ENCODE assay signal across 24 cellular contexts in genomic region chrX:134971926-134972325, GRCh38. TPM values are rescaled to one million over a fixed set of nuclear protein-coding genes. Genes with fewer than 3 reads are reported as not detected.
DNase-seq lines count a peak whose midpoint lies in the region; ATAC-seq and TF ChIP-seq lines count a peak whose summit lies in the region.
"Had no signal": no experiment of that assay in that cellular context is flagged by ENCODE, and none has a peak within 500 bp of the region (broad histone marks: within the 10 kb centered on the region; RNA-seq: fewer than 3 reads in every experiment).

No MANE protein-coding gene starts in this region.

- H3K4me1 Mint-ChIP-seq in MCF 10A (ENCODE audit: insufficient read depth, unreplicated experiment), result no peaks in the 10 kb centered on the region
- H3K4me1 Mint-ChIP-seq: CD8-positive, alpha-beta memory T cell had no signal

- H3K79me2 ChIP-seq in mammary epithelial cell (ENCODE audit: insufficient read depth, low read length), result no peaks in the 10 kb centered on the region

- dilution Hi-C loops in mammary epithelial cell (cut with HindIII; ENCODE audit: low sequenced_read_pairs), result no loop called here

- H3K4me2 ChIP-seq in mammary epithelial cell (ENCODE audit: insufficient read depth, low read depth, low read length), result no peak overlapping the region

- H3K36me3 ChIP-seq in mammary epithelial cell (ENCODE audit: insufficient read depth, low read length), result no peaks in the 10 kb centered on the region
- H3K36me3 ChIP-seq: MG63 had no signal

- H3K9ac ChIP-seq in mammary epithelial cell (ENCODE audit: insufficient read depth, low read length), result no peak overlapping the region

- in situ Hi-C loops in mammary epithelial cell (cut with MboI; ENCODE audit: low sequenced_read_pairs in 2 of 2), result no loop called here

- no peaks in the 10 kb centered on the region for H3K36me3 Mint-ChIP-seq in MCF 10A (ENCODE audit: insufficient read depth, unreplicated experiment)
- H3K36me3 Mint-ChIP-seq: CD8-positive, alpha-beta memory T cell had no signal

- POLR2A ChIA-PET in MCF 10A (lab: Yijun Ruan, JAX), result no interaction called here

- H3K4me1 ChIP-seq in mammary epithelial cell (ENCODE audit: insufficient read depth, low read length), result peaks cover 7% of the 10 kb centered on the region

- H3K4me3 Mint-ChIP-seq in MCF 10A (ENCODE audit: unreplicated experiment), result no peak overlapping the region
- H3K4me3 Mint-ChIP-seq: CD8-positive, alpha-beta memory T cell had no signal

- CTCF ChIA-PET in mammary epithelial cell (lab: Charles Lee; ENCODE audit: low non-redundant PET), result interaction anchor here (0.5 kb wide), 1 partner anchor 50 kb away, joined by 4 read pairs; the partner anchor contains the start of gene RTL8B
- CTCF ChIA-PET in MCF 10A (lab: Yijun Ruan, JAX), result interaction anchor here (1.2 kb wide), 1 partner anchor 17 kb away, joined by 4 read pairs; no protein-coding TSS in a partner anchor

- no peaks in the 10 kb centered on the region for H3K27me3 ChIP-seq in mammary epithelial cell (ENCODE audit: insufficient read depth, low read length)
- H3K27me3 ChIP-seq: MG63 had no signal

- H4K20me1 ChIP-seq in mammary epithelial cell (ENCODE audit: insufficient read depth, low read length), result no peaks in the 10 kb centered on the region

- no peak for ATAC-seq in HG03095 (IDR thresholded peaks at IDR 0.05; ENCODE audit: unreplicated experiment)
- no peak for ATAC-seq in HG03097 (IDR thresholded peaks at IDR 0.05; ENCODE audit: low FRiP score, unreplicated experiment)
- ATAC-seq: HCT116 had no signal

- no peak overlapping the region for H3K27ac Mint-ChIP-seq in MCF 10A (ENCODE audit: low read depth, unreplicated experiment)
- H3K27ac Mint-ChIP-seq: CD8-positive, alpha-beta memory T cell had no signal

- H3K27ac ChIP-seq in mammary epithelial cell (ENCODE audit: insufficient read depth, low read depth, low read length), result no peak overlapping the region
- H3K27ac ChIP-seq: 22Rv1, C4-2B, SK-N-MC had no signal

- H2AFZ ChIP-seq in mammary epithelial cell (ENCODE audit: low read depth, low read length), result peak overlapping the region; percentile 42

- DNase-seq in mammary epithelial cell (peak; percentile 74), MCF 10A (ENCODE audit: unreplicated experiment) (no peak), astrocyte of the hippocampus (ENCODE audit: low read depth, low spot score) (peak; percentile 29), fibroblast of mammary gland (ENCODE audit: low read depth) (peak; percentile 24), SW 1271 (lab: John Stamatoyannopoulos, UW) (no peak), posterior vena cava (ENCODE audit: low spot score) (no peak)
- DNase-seq: ACHN; Calu3; CD8-positive, alpha-beta memory T cell; DMS153; Karpas-422; MG63; NCI-H1417; NCI-H187; NCI-H446; NCI-H526; OCI-M1; SHP77 had no signal

- TF ChIP-seq CTCF in mammary epithelial cell (conservative IDR thresholded peaks at IDR 0.05 in 1 of 2, IDR thresholded peaks at IDR 0.05 in 1 of 2; ENCODE audit: extremely low read depth in 1 of 2, insufficient read depth in 1 of 2, low read depth in 1 of 2, low read length in 2 of 2) (no peak), MCF 10A (IDR thresholded peaks at IDR 0.05; ENCODE audit: unreplicated experiment) (no peak), fibroblast of mammary gland (conservative IDR thresholded peaks at IDR 0.05; ENCODE audit: control insufficient read depth, insufficient read depth, low read depth, low read length) (no peak)

- intact Hi-C loops in mammary epithelial cell (cut with micrococcal nuclease), result no loop called here
- intact Hi-C loops in MCF 10A (cut with micrococcal nuclease), result no loop called here
- intact Hi-C loops in posterior vena cava (cut with DNase I), result no loop called here

- H3K4me3 ChIP-seq in mammary epithelial cell (replicated peaks in 1 of 3; ENCODE audit: insufficient read depth in 1 of 3, low read depth in 2 of 3, low read length in 3 of 3) (no peak overlapping the region), fibroblast of mammary gland (ENCODE audit: control insufficient read depth, low read depth, low read length) (no peak overlapping the region)
- H3K4me3 ChIP-seq: MG63, SK-N-MC had no signal

- 19% methylated on average over 3 of the region's 3 CpGs for WGBS in mammary epithelial cell (ENCODE audit: low coverage, missing lambda C conversion rate)

- no peaks in the 10 kb centered on the region for H3K9me3 Mint-ChIP-seq in MCF 10A (ENCODE audit: unreplicated experiment)
- H3K9me3 Mint-ChIP-seq: CD8-positive, alpha-beta memory T cell had no signal

- H3K9me3 ChIP-seq in mammary epithelial cell (replicated peaks; ENCODE audit: insufficient read depth, low read length), result no peaks in the 10 kb centered on the region
- H3K9me3 ChIP-seq: MG63 had no signal

- peaks cover 65% of the 10 kb centered on the region for H3K27me3 Mint-ChIP-seq in MCF 10A (ENCODE audit: insufficient read depth, unreplicated experiment)

- BruUV-seq in mammary epithelial cell (replicated peaks; lab: Mats Ljungman, UMichigan) (no TSS peak), MCF 10A (replicated peaks; lab: Mats Ljungman, UMichigan) (no TSS peak)

RNA-seq across cellular contexts. Expression of gene SMIM10, which starts 18.9 kb away (rescaled TPM):
- total RNA-seq in mammary epithelial cell, result under 1 TPM in 1 of 2 donors, not detected in 1; 0.17 TPM
- polyA plus RNA-seq in mammary epithelial cell, result 0.20 TPM
- not detected for polyA minus RNA-seq in mammary epithelial cell
- total RNA-seq in MCF 10A (2022), result not detected in 2 replicates
- 10 to 100 TPM; 17.0 to 20.0 TPM for total RNA-seq in posterior vena cava

RNA-seq across cellular contexts. Expression of gene RTL8B, which starts 50.4 kb away (rescaled TPM):
- total RNA-seq in mammary epithelial cell (1 to 10 TPM; 4.0 to 5.7 TPM), MCF 10A (2022) (2.2 and 2.7 TPM in 2 replicates), posterior vena cava (10 to 100 TPM; 21.8 to 23.2 TPM)
- polyA plus RNA-seq in mammary epithelial cell, result 5.2 TPM
- 6.1 TPM for polyA minus RNA-seq in mammary epithelial cell

RNA-seq across cellular contexts. Expression of gene MOSPD1, which starts 56.9 kb away (rescaled TPM):
- total RNA-seq in mammary epithelial cell, result 10 to 100 TPM; 22.9 to 32.3 TPM
- polyA plus RNA-seq in mammary epithelial cell, result 7.9 TPM
- polyA minus RNA-seq in mammary epithelial cell, result 13.3 TPM
- 17.5 and 20.9 TPM in 2 replicates for total RNA-seq in MCF 10A (2022)
- total RNA-seq in posterior vena cava, result 10 to 100 TPM; 11.9 to 13.2 TPM

Comparison
In these comparisons a context has a peak if more than half of its experiments do, and no peak if none do; other contexts are left out.
1. DNase-seq: peak in mammary epithelial cell (single experiment), astrocyte of the hippocampus (single experiment) and fibroblast of mammary gland (single experiment); none in MCF 10A (single experiment), SW 1271 (0 of 2) and posterior vena cava (single experiment).
2. RNA of gene SMIM10, which starts 18.9 kb away (total RNA-seq): 17.0 to 20.0 TPM in posterior vena cava; 0.17 TPM in mammary epithelial cell and not detected in MCF 10A; every median in the first group is over 10 times any median in the second.